In the genomic region with DNA sequence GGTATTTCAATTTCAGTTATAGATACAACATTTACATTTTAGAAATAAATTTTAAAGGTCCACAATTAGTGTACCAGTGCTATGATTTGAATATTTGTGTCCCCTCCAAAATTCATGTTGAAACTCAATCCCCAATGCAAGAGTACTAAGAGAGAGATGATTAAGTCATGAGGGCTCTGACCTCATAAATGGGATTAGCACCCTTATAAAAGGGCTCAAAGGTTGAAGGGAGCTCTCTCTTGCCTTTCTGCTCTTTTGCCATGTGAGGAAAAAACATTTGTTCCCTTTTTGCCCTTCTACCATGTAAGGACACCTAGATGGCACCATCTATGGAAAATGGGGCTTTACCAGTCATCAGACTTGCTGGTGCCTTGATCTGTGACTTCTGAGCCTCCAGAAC, we compare ENCODE assay signal across 25 cellular contexts. TPM values are rescaled to one million over a fixed set of nuclear protein-coding genes. Genes with fewer than 3 reads are reported as not detected.
DNase-seq lines count a peak whose midpoint lies in the region; ATAC-seq, FAIRE-seq and TF ChIP-seq lines count a peak whose summit lies in the region.
"Had no signal": no experiment of that assay in that cellular context is flagged by ENCODE, and none has a peak within 500 bp of the region (broad histone marks: within the 10 kb centered on the region; RNA-seq: fewer than 3 reads in every experiment).

No MANE protein-coding gene starts in this region.

- no peak for FAIRE-seq in small intestine (lab: Jason Lieb, UNC)
- FAIRE-seq: A204.1, GM12878, GM12892, GM18507 had no signal

- peak; percentile 19 for DNase-seq in hepatocyte (ENCODE audit: low spot score)
- DNase-seq in small intestine = peak; percentile 65
- DNase-seq in heart left ventricle = no peak
- DNase-seq: 8988T; ACHN; BE2C; C1 segment of cervical spinal cord; CD4-positive, alpha-beta memory T cell; CD4-positive, CD25-positive, alpha-beta regulatory T cell; CD8-positive, alpha-beta memory T cell; COR-L47; DMS 273 treated with DMSO at 0.1 percent for 48 hours; DMS153; DMS53; DMS79; DND-41; EL; GDM1 had no signal

- ATAC-seq in heart left ventricle (no peak), GM19324 (IDR thresholded peaks at IDR 0.05; ENCODE audit: low FRiP score, unreplicated experiment) (no peak)
- ATAC-seq: GM12878 had no signal

- no peaks in the 10 kb centered on the region for H3K79me2 ChIP-seq in hepatocyte

- H3K4me3 ChIP-seq in HEK293 (ENCODE audit: low read depth, low read length) (no peak overlapping the region), hepatocyte (no peak overlapping the region), small intestine (ENCODE audit: low read depth in 1 of 2, low read length in 2 of 2) (no peak overlapping the region), heart left ventricle (no peak overlapping the region)
- H3K4me3 ChIP-seq: BLaER1, GM12878 had no signal

- H2AFZ ChIP-seq in hepatocyte = no peak overlapping the region

- TF ChIP-seq CTCF in HEK293 (tag by site-specific recombination; IDR thresholded peaks at IDR 0.05) = no peak
- no peak for TF ChIP-seq CTCF in hepatocyte (IDR thresholded peaks at IDR 0.05; ENCODE audit: poor library complexity)
- TF ChIP-seq CTCF in heart left ventricle (IDR thresholded peaks at IDR 0.05) = no peak

- H3K27me3 ChIP-seq in hepatocyte (no peaks in the 10 kb centered on the region), small intestine (ENCODE audit: control insufficient read depth in 2 of 2, insufficient read depth in 2 of 2, low read length in 2 of 2) (no peaks in the 10 kb centered on the region), heart left ventricle (no peaks in the 10 kb centered on the region)
- H3K27me3 ChIP-seq: BE2C, BLaER1 had no signal

- no peaks in the 10 kb centered on the region for H3K9me2 ChIP-seq in hepatocyte (replicated peaks; ENCODE audit: insufficient read depth)

- no peak overlapping the region for H3K4me2 ChIP-seq in hepatocyte
- H3K4me2 ChIP-seq: BLaER1 had no signal

- H3K27ac ChIP-seq in HEK293 (ENCODE audit: extremely low read depth, low read depth, low read length) (no peak overlapping the region), hepatocyte (peak overlapping the region; percentile 66), small intestine (ENCODE audit: low read depth in 1 of 2, low read length in 1 of 2) (no peak overlapping the region), heart left ventricle (no peak overlapping the region)
- H3K27ac ChIP-seq: BLaER1 had no signal

- no peaks in the 10 kb centered on the region for H3K9me3 ChIP-seq in HEK293 (ENCODE audit: control insufficient read depth, insufficient read depth, low read depth, low read length)
- H3K9me3 ChIP-seq in hepatocyte (ENCODE audit: low read depth) = peaks cover 5% of the 10 kb centered on the region
- H3K9me3 ChIP-seq in small intestine (ENCODE audit: control insufficient read depth, low read depth) = no peaks in the 10 kb centered on the region
- peaks cover 0 to 20% (median 4%) of the 10 kb centered on the region in 12 donors for H3K9me3 ChIP-seq in heart left ventricle
- H3K9me3 ChIP-seq: BE2C had no signal

- POLR2A ChIA-PET in HEK293 (lab: Yijun Ruan, JAX) = no interaction called here

- no peaks in the 10 kb centered on the region for H3K36me3 ChIP-seq in HEK293 (ENCODE audit: control insufficient read depth in 2 of 2, insufficient read depth in 1 of 2, low read length in 2 of 2)
- H3K36me3 ChIP-seq in hepatocyte (replicated peaks; ENCODE audit: insufficient read depth, low read depth) = no peaks in the 10 kb centered on the region
- no peaks in the 10 kb centered on the region for H3K36me3 ChIP-seq in small intestine (ENCODE audit: control insufficient read depth in 2 of 2, insufficient read depth in 2 of 2, low read length in 2 of 2)
- H3K36me3 ChIP-seq in heart left ventricle = peaks cover 0 to 7% (median 0%) of the 10 kb centered on the region in 9 donors
- H3K36me3 ChIP-seq: BE2C had no signal

- no peaks in the 10 kb centered on the region for H3K4me1 ChIP-seq in HEK293 (ENCODE audit: control insufficient read depth, insufficient read depth, low read length)
- H3K4me1 ChIP-seq in hepatocyte (ENCODE audit: insufficient read depth) = no peaks in the 10 kb centered on the region
- no peaks in the 10 kb centered on the region for H3K4me1 ChIP-seq in small intestine (ENCODE audit: control insufficient read depth in 2 of 2, insufficient read depth in 1 of 2, low read depth in 1 of 2, low read length in 1 of 2)
- no peaks in the 10 kb centered on the region for H3K4me1 ChIP-seq in heart left ventricle
- H3K4me1 ChIP-seq: BE2C, BLaER1 had no signal

- TF ChIP-seq POLR2A in heart left ventricle (IDR thresholded peaks at IDR 0.05) = no peak

- CTCF ChIA-PET in HEK293 (lab: Yijun Ruan, JAX) = no interaction called here

- intact Hi-C loops in heart left ventricle (cut with DNase I) = no loop called here

- H4K20me1 ChIP-seq in hepatocyte (ENCODE audit: insufficient read depth, poor library complexity, severe bottlenecking) = no peaks in the 10 kb centered on the region
- H4K20me1 ChIP-seq: BLaER1 had no signal

TF ChIP-seq in HEK293, 187 proteins besides CTCF, POLR2A, EP300 and RAD21:
- peak; percentile 46; the same call in 1 of the 2 replicates for TF ChIP-seq MZF1 (tag by site-specific recombination; IDR thresholded peaks at IDR 0.05; ENCODE audit: borderline replicate concordance)
- TF ChIP-seq, protein P1, sequence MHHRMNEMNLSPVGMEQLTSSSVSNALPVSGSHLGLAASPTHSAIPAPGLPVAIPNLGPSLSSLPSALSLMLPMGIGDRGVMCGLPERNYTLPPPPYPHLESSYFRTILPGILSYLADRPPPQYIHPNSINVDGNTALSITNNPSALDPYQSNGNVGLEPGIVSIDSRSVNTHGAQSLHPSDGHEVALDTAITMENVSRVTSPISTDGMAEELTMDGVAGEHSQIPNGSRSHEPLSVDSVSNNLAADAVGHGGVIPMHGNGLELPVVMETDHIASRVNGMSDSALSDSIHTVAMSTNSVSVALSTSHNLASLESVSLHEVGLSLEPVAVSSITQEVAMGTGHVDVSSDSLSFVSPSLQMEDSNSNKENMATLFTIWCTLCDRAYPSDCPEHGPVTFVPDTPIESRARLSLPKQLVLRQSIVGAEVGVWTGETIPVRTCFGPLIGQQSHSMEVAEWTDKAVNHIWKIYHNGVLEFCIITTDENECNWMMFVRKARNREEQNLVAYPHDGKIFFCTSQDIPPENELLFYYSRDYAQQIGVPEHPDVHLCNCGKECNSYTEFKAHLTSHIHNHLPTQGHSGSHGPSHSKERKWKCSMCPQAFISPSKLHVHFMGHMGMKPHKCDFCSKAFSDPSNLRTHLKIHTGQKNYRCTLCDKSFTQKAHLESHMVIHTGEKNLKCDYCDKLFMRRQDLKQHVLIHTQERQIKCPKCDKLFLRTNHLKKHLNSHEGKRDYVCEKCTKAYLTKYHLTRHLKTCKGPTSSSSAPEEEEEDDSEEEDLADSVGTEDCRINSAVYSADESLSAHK (tag by site-specific recombination; IDR thresholded peaks at IDR 0.05) = no peak

RNA-seq across cellular contexts. Expression of a gene that starts 25.8 kb away (rescaled TPM):
- total RNA-seq in hepatocyte = 154 and 158 TPM in 2 replicates
- polyA plus RNA-seq in hepatocyte = 67.3 and 84.2 TPM in 2 replicates
- 10 to 100 TPM; 29.8 to 43.4 (median 35.7) TPM for polyA plus RNA-seq in small intestine
- 10 to 100 TPM; 32.7 to 63.7 (median 37.0) TPM for total RNA-seq in heart left ventricle
- polyA plus RNA-seq in heart left ventricle = 10 to 100 TPM; 15.5 to 30.4 TPM

Comparison
In these comparisons a context has a peak if more than half of its experiments do, and no peak if none do; other contexts are left out.
1. DNase-seq: peak in hepatocyte (single experiment) and small intestine (single experiment); none in heart left ventricle (0 of 5).